35 cellular contexts compared by ENCODE assay signal in the genomic region with DNA sequence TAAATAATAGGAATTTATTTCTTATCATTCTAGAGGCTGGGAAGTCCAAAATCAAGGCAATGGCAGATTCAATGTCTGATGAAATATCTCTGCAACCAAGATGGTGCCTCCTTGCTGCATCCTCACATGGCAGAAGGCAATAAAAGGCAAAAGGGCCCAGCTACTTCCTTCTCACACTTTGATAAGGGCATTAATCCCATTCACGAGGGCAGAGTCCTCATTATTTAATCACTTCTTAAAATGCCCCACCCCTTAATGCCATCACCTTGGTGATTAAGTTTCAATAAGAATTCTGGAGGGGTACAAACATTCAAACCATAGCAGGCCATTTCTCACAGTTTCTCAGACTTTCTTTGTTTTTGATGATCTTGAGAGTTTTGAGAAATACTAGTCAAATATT.
"Had no signal": no experiment of that assay in that cellular context is flagged by ENCODE, and none has a peak within 500 bp of the region (broad histone marks: within the 10 kb centered on the region; RNA-seq: fewer than 3 reads in every experiment).

No MANE protein-coding gene starts in this region.

- ATAC-seq: activated naive CD4-positive, alpha-beta T cell treated with anti-CD3 and anti-CD28 coated beads, Interleukin-2, amount 50 U/mL, for 72 hours; activated naive CD8-positive, alpha-beta T cell treated with anti-CD3 and anti-CD28 coated beads, Interleukin-2, amount 50 U/mL, for 24 hours; activated T-cell treated with anti-CD3 and anti-CD28 coated beads, Interleukin-2, amount 50 U/mL, for 4 hours; activated T-cell treated with anti-CD3 and anti-CD28 coated beads, Interleukin-2, amount 50 U/mL, for 72 hours; activated T-helper 17 cell treated with anti-CD3 and anti-CD28 coated beads, Interleukin-2, amount 50 U/mL, for 72 hours; body of pancreas had no signal

- FAIRE-seq: astrocyte, bronchial epithelial cell had no signal

- H3K9me3 ChIP-seq: adrenal gland, body of pancreas had no signal

- H3K27me3 ChIP-seq: adrenal gland, ascending aorta, body of pancreas, brain microvascular endothelial cell, breast epithelium, cardiac muscle cell had no signal

- DNase-seq: activated effector memory CD4-positive, alpha-beta T cell treated with anti-CD3 and anti-CD28 coated beads, Interleukin-2, amount 50 U/mL, for 16 hours; activated effector memory CD4-positive, alpha-beta T cell treated with Interleukin-2 at 50 U/mL for 16 hours; activated gamma-delta T cell; activated gamma-delta T cell treated with Interleukin-2 at 50 U/mL for 16 hours; activated naive CD4-positive, alpha-beta T cell; activated naive CD4-positive, alpha-beta T cell treated with anti-CD3 and anti-CD28 coated beads for 36 hours; activated naive CD4-positive, alpha-beta T cell treated with anti-CD3 and anti-CD28 coated beads, Interleukin-2, amount 10 ng/mL, durations not matched to agents 7 days and 5 days; activated naive CD4-positive, alpha-beta T cell treated with anti-CD3 and anti-CD28 coated beads, Interleukin-2, amount 50 U/mL, for 16 hours; activated naive CD4-positive, alpha-beta T cell treated with Interleukin-2 at 50 U/mL for 16 hours; activated naive CD8-positive, alpha-beta T cell treated with anti-CD3 and anti-CD28 coated beads for 36 hours; activated naive CD8-positive, alpha-beta T cell treated with anti-CD3 and anti-CD28 coated beads, Interleukin-2, amount 10 ng/mL, durations not matched to agents 7 days and 5 days; activated naive CD8-positive, alpha-beta T cell treated with anti-CD3 and anti-CD28 coated beads, Interleukin-2, amount 50 U/mL, for 24 hours; activated T-cell treated with anti-CD3 and anti-CD28 coated beads for 4 hours; activated T-cell treated with anti-CD3 and anti-CD28 coated beads, Interleukin-2, amount 50 U/mL, for 1 hour; activated T-cell treated with anti-CD3 and anti-CD28 coated beads, Interleukin-2, amount 50 U/mL, for 24 hours; activated T-cell treated with anti-CD3 and anti-CD28 coated beads, Interleukin-2, amount 50 U/mL, for 4 hours; activated T-cell treated with anti-CD3 and anti-CD28 coated beads, Interleukin-2, amount 50 U/mL, for 48 hours; activated T-cell treated with anti-CD3 and anti-CD28 coated beads, Interleukin-2, amount 50 U/mL, for 72 hours; amniotic stem cell; amygdala; anterior cingulate cortex; aorta; body of pancreas; brain microvascular endothelial cell; caudate nucleus; central memory CD4-positive, alpha-beta T cell; cerebellar nuclear complex had no signal

- H3K4me3 ChIP-seq: adrenal gland, ascending aorta, body of pancreas, breast epithelium, cardiac muscle cell had no signal

- H3K27ac ChIP-seq: adrenal gland, ascending aorta, body of pancreas, brain microvascular endothelial cell, breast epithelium, cardiac muscle cell had no signal

- H3K36me3 ChIP-seq: adrenal gland, ascending aorta, brain microvascular endothelial cell, breast epithelium, cardiac muscle cell had no signal

- H3K4me1 ChIP-seq: adrenal gland, ascending aorta, body of pancreas, breast epithelium had no signal
